ENCODE assay signal across 8 cellular contexts in the genomic region with DNA sequence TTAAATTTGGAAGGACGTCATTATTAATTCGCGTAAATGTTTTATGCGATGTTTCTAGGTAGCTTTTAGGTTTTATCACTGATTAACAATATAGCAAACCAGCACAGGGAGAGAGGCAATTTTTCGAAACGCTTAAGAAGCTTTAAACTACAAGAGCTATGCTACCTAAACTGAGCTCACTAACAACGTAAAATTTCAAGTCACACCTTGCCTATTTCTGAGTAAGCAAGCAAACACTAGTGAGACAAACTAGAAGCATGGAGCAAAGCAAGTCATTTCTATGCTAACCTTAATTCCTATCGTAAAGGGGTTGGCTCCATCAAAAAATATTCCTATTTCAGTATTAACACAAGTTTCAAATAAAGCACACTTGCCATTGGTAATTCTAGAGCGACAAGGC. TPM values are rescaled to one million over a fixed set of nuclear protein-coding genes. Genes with fewer than 3 reads are reported as not detected.
DNase-seq lines count a peak whose midpoint lies in the region; ATAC-seq, FAIRE-seq and TF ChIP-seq lines count a peak whose summit lies in the region.

No MANE protein-coding gene starts in this region.

- TF ChIP-seq POLR2A in transverse colon (IDR thresholded peaks at IDR 0.05), result no peak

- H3K9me3 ChIP-seq in ascending aorta (no peaks in the 10 kb centered on the region), lower lobe of right lung (no peaks in the 10 kb centered on the region), transverse colon (no peaks in the 10 kb centered on the region)

- WGBS in transverse colon (ENCODE audit: low coverage in 1 of 2), 2 donors, result 33 to 36% methylated on average over 8 to 9 of the region's 9 CpGs

- CTCF ChIA-PET in activated naive CD4-positive, alpha-beta T cell treated with anti-CD3 and anti-CD28 coated beads for 36 hours (lab: Charles Lee), result interaction anchor here (0.6 to 1.2 kb wide), 5 partner anchors 11 to 76 kb away, joined by 3 to 6 read pairs (median 3); no protein-coding TSS in a partner anchor

- H3K4me3 Mint-ChIP-seq in activated naive CD4-positive, alpha-beta T cell treated with anti-CD3 and anti-CD28 coated beads for 36 hours, result peak overlapping the region; percentile 82

- no peak for ATAC-seq in lower lobe of right lung

- H3K4me3 ChIP-seq in ascending aorta, result peak overlapping the region; percentile 90 to 96
- peak overlapping the region; percentile 96 for H3K4me3 ChIP-seq in lower lobe of right lung
- H3K4me3 ChIP-seq in transverse colon, result peak overlapping the region; percentile 72 to 100 (median 90)

- DNase-seq in activated naive CD4-positive, alpha-beta T cell treated with anti-CD3 and anti-CD28 coated beads for 36 hours, result no peak
- DNase-seq in activated naive CD4-positive, alpha-beta T cell (lab: John Stamatoyannopoulos, UW), result no peak
- DNase-seq in ascending aorta (ENCODE audit: low spot score in 2 of 2) (no peak), lower lobe of right lung (no peak), transverse colon (no peak), occipital lobe (lab: John Stamatoyannopoulos, UW) (no peak), NCI-H69 (lab: John Stamatoyannopoulos, UW) (no peak), frontal cortex (ENCODE audit: low spot score in 2 of 2) (no peak)

- no peaks in the 10 kb centered on the region for H3K9me3 Mint-ChIP-seq in activated naive CD4-positive, alpha-beta T cell treated with anti-CD3 and anti-CD28 coated beads for 36 hours

- peaks cover 3% of the 10 kb centered on the region for H3K36me3 Mint-ChIP-seq in activated naive CD4-positive, alpha-beta T cell treated with anti-CD3 and anti-CD28 coated beads for 36 hours (ENCODE audit: low read depth)

- TF ChIP-seq CTCF in ascending aorta (IDR thresholded peaks at IDR 0.05) (no peak), lower lobe of right lung (IDR thresholded peaks at IDR 0.05) (no peak), transverse colon (IDR thresholded peaks at IDR 0.05) (no peak)

- no peak for FAIRE-seq in frontal cortex (lab: Jason Lieb, UNC)

- H3K27me3 ChIP-seq in ascending aorta (no peaks in the 10 kb centered on the region), lower lobe of right lung (ENCODE audit: low read depth) (no peaks in the 10 kb centered on the region), transverse colon (no peaks in the 10 kb centered on the region)

- peaks cover 35% of the 10 kb centered on the region for H3K4me1 Mint-ChIP-seq in activated naive CD4-positive, alpha-beta T cell treated with anti-CD3 and anti-CD28 coated beads for 36 hours (ENCODE audit: low read depth)

- H3K27ac ChIP-seq in ascending aorta, result peak overlapping the region; percentile 94
- peak overlapping the region; percentile 99 for H3K27ac ChIP-seq in lower lobe of right lung
- peak overlapping the region; percentile 92 to 97 (median 96) for H3K27ac ChIP-seq in transverse colon

- peak overlapping the region; percentile 63 for H3K27ac Mint-ChIP-seq in activated naive CD4-positive, alpha-beta T cell treated with anti-CD3 and anti-CD28 coated beads for 36 hours

- H3K36me3 ChIP-seq in ascending aorta, result no peaks in the 10 kb centered on the region
- no peaks in the 10 kb centered on the region for H3K36me3 ChIP-seq in lower lobe of right lung
- no peaks in the 10 kb centered on the region for H3K36me3 ChIP-seq in transverse colon

- H3K4me1 ChIP-seq in ascending aorta (peaks cover 0 to 6% of the 10 kb centered on the region in 2 donors), lower lobe of right lung (peaks cover 38% of the 10 kb centered on the region), transverse colon (peaks cover 0 to 38% (median 25%) of the 10 kb centered on the region in 4 donors)

- no peaks in the 10 kb centered on the region for H3K27me3 Mint-ChIP-seq in activated naive CD4-positive, alpha-beta T cell treated with anti-CD3 and anti-CD28 coated beads for 36 hours (ENCODE audit: low read depth)

- intact Hi-C loops in activated naive CD4-positive, alpha-beta T cell treated with anti-CD3 and anti-CD28 coated beads for 36 hours (cut with micrococcal nuclease), result loop anchor here (1.0 to 2.0 kb wide), 3 partner anchors 14 to 312 kb away; partner anchors contain the start of gene WDCP
- intact Hi-C loops in ascending aorta (cut with DNase I) (loop anchor here (5.0 kb wide), 1 partner anchor 57 kb away; no protein-coding TSS in a partner anchor), lower lobe of right lung (cut with DNase I) (no loop called here), transverse colon (cut with DNase I; ENCODE audit: low total_unique reads) (no loop called here)

- no peak for TF ChIP-seq EP300 in transverse colon (IDR thresholded peaks at IDR 0.05; ENCODE audit: low read depth)

- in situ Hi-C loops in transverse colon (cut with MboI; ENCODE audit: low pct_ligation_motif_present in 1 of 4, low pct_unique_long_range_greater_than_20kb in 1 of 4, low sequenced_read_pairs in 3 of 4), result no loop called here

RNA-seq across cellular contexts. Expression of gene ITSN2, which starts 1.2 kb away (rescaled TPM):
- 10 to 100 TPM; 46.1 to 46.7 TPM for total RNA-seq in activated naive CD4-positive, alpha-beta T cell treated with anti-CD3 and anti-CD28 coated beads for 36 hours
- total RNA-seq in ascending aorta (70.0 TPM), lower lobe of right lung (92.8 TPM), transverse colon (10 to 100 TPM; 32.8 to 58.0 (median 41.4) TPM), occipital lobe (29.8 TPM), frontal cortex (25.3 TPM)

Comparison
In these comparisons a context has a peak if more than half of its experiments do, and no peak if none do; other contexts are left out.
1. intact Hi-C loops: an anchor here in activated naive CD4-positive, alpha-beta T cell treated with anti-CD3 and anti-CD28 coated beads for 36 hours (1.0 to 2.0 kb wide) and ascending aorta (5.0 kb wide); none called in lower lobe of right lung and transverse colon.